ENCODE assay signal across 8 cellular contexts in genomic region chr7:66591801-66592596, GRCh38. TPM values are rescaled to one million over a fixed set of nuclear protein-coding genes. Genes with fewer than 3 reads are reported as not detected.
A peak's percentile ranks its signal among the peaks of the same experiment; 100 is the strongest.
DNase-seq lines count a peak whose midpoint lies in the region; ATAC-seq and TF ChIP-seq lines count a peak whose summit lies in the region.

No MANE protein-coding gene starts in this region.

- ATAC-seq in GM19351 (IDR thresholded peaks at IDR 0.05; ENCODE audit: unreplicated experiment) (peak; percentile 98), HG03520 (IDR thresholded peaks at IDR 0.05; ENCODE audit: unreplicated experiment) (peak; percentile 98)

- intact Hi-C loops in dorsolateral prefrontal cortex (cut with DNase I) = loop anchor here (5.0 kb wide), 2 partner anchors 35 kb away; partner anchors contain the start of gene KCTD7 (in 2 of the 2)
- intact Hi-C loops in lower leg skin (cut with DNase I; ENCODE audit: low total_unique reads) = no loop called here

- no peak for TF ChIP-seq CTCF in C4-2B (conservative IDR thresholded peaks at IDR 0.05)
- peak in 7 of 56 donors; percentile 4 to 27 (median 15) for TF ChIP-seq CTCF in dorsolateral prefrontal cortex (IDR thresholded peaks at IDR 0.05 in 54 of 56, conservative IDR thresholded peaks at IDR 0.05 in 2 of 56; ENCODE audit: low read depth in 1 of 56, partially characterized antibody in 56 of 56)
- TF ChIP-seq CTCF in lower leg skin (IDR thresholded peaks at IDR 0.05) = no peak

- DNase-seq in NCI-H526 treated with DMSO at 0.1 percent for 48 hours (lab: John Stamatoyannopoulos, UW) (peak; percentile 68), dorsolateral prefrontal cortex (peak; percentile 83 to 96 (median 94)), lower leg skin (ENCODE audit: low spot score in 2 of 2) (peak; percentile 90 to 98)
- peak; percentile 92 to 94 for DNase-seq in activated CD4-positive, alpha-beta T cell treated with anti-CD3 and anti-CD28 coated beads, Interleukin-2, amount 50 U/mL, for 48 hours
- DNase-seq in stimulated activated CD4-positive, alpha-beta T cell treated with anti-CD3 and anti-CD28 coated beads, Interleukin-4, amount 100 ng/mL, for 4 hours = peak; percentile 84 to 90

- WGBS in lower leg skin, 2 donors = 0% methylated on average over 56 to 65 of the region's 83 CpGs

- no peak for TF ChIP-seq POLR2A in lower leg skin (IDR thresholded peaks at IDR 0.05)

- H3K4me3 ChIP-seq in dorsolateral prefrontal cortex (peak overlapping the region; percentile 62 to 97 (median 89)), lower leg skin (ENCODE audit: low read depth, poor library complexity, severe bottlenecking) (peak overlapping the region; percentile 91)

- H3K27me3 ChIP-seq in dorsolateral prefrontal cortex = no peaks in the 10 kb centered on the region

- peak overlapping the region; percentile 87 for H3K27ac ChIP-seq in C4-2B
- peak overlapping the region; percentile 30 to 97 (median 90) for H3K27ac ChIP-seq in dorsolateral prefrontal cortex

RNA-seq across cellular contexts. Expression of gene KCTD7, which starts 36.7 kb away (rescaled TPM):
- 10 to 100 TPM; 24.3 to 52.8 (median 34.0) TPM for total RNA-seq in dorsolateral prefrontal cortex
- 1 to 10 TPM; 5.1 to 8.2 (median 6.1) TPM for total RNA-seq in lower leg skin

Comparison
In these comparisons a context has a peak if more than half of its experiments do, and no peak if none do; other contexts are left out.
1. Peak in every context shown above with its lines: DNase-seq, ATAC-seq, H3K4me3 ChIP-seq and H3K27ac ChIP-seq.